Comparison of ENCODE assay signal across 1 cellular context in the genomic region with DNA sequence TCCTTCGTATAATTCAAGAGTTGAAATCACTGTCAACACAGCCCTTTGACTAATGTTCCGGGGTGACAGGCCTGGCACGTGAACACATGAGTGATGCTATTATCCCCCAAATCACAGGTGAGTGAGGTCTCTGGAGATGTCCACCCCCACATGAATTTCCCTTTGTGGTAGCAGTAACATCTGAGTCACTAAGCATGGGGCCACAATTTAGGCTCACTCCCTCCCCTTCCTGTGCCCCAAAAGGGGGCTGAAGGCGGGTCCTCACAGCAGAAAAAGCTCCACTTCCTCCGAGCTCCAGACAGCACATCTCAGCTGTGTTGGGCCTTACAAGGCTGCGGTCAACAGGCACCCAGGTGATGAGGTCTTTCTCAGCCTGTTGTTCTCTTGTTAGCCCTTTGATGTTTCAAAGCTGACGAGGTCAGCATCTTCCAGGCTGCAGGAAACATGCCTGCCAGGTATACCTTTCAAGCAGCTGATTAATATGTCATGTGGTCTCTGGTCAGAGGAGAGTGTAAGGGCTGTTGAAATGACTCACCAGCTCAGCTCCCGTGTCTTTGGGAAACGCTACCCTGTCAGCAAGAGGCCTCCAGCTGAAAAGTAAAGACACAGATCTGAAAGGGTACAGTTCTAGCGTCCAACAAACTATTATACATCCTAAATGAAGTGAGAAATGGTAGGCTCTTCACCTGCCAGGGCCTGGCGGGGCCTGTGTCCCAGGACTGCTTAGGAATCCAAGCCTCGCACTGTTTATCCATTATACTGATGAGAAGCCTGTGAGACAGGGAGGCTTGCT.
TF ChIP-seq lines count a peak whose summit lies in the region.

No MANE protein-coding gene starts in this region.

TF ChIP-seq in HepG2, 621 proteins besides CTCF, POLR2A, EP300 and RAD21 (continued from another document):
- TF ChIP-seq HNF1A (IDR thresholded peaks at IDR 0.05; ENCODE audit: low read depth), result no peak
- TF ChIP-seq HNF1A (CRISPR knock-in tag; IDR thresholded peaks at IDR 0.05; ENCODE audit: borderline replicate concordance), result no peak
- TF ChIP-seq ZNF550 (CRISPR knock-in tag; IDR thresholded peaks at IDR 0.05; ENCODE audit: borderline replicate concordance), result no peak
- peak; percentile 70; the same call in 1 of the 2 replicates for TF ChIP-seq TFAP4 (IDR thresholded peaks at IDR 0.05; ENCODE audit: borderline replicate concordance, low read depth)
- peak; percentile 82 for TF ChIP-seq FOSL2 (CRISPR knock-in tag; IDR thresholded peaks at IDR 0.05)
- TF ChIP-seq, protein P1, sequence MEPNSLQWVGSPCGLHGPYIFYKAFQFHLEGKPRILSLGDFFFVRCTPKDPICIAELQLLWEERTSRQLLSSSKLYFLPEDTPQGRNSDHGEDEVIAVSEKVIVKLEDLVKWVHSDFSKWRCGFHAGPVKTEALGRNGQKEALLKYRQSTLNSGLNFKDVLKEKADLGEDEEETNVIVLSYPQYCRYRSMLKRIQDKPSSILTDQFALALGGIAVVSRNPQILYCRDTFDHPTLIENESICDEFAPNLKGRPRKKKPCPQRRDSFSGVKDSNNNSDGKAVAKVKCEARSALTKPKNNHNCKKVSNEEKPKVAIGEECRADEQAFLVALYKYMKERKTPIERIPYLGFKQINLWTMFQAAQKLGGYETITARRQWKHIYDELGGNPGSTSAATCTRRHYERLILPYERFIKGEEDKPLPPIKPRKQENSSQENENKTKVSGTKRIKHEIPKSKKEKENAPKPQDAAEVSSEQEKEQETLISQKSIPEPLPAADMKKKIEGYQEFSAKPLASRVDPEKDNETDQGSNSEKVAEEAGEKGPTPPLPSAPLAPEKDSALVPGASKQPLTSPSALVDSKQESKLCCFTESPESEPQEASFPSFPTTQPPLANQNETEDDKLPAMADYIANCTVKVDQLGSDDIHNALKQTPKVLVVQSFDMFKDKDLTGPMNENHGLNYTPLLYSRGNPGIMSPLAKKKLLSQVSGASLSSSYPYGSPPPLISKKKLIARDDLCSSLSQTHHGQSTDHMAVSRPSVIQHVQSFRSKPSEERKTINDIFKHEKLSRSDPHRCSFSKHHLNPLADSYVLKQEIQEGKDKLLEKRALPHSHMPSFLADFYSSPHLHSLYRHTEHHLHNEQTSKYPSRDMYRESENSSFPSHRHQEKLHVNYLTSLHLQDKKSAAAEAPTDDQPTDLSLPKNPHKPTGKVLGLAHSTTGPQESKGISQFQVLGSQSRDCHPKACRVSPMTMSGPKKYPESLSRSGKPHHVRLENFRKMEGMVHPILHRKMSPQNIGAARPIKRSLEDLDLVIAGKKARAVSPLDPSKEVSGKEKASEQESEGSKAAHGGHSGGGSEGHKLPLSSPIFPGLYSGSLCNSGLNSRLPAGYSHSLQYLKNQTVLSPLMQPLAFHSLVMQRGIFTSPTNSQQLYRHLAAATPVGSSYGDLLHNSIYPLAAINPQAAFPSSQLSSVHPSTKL (CRISPR knock-in tag; IDR thresholded peaks at IDR 0.05), result peak; percentile 44; the same call in 1 of the 2 replicates
- TF ChIP-seq EZH2 (conservative IDR thresholded peaks at IDR 0.05; ENCODE audit: low read depth, low read length), result no peak
- TF ChIP-seq BHLHE40 (IDR thresholded peaks at IDR 0.05; ENCODE audit: low read length), result peak; percentile 41; the same call in 1 of the 2 replicates
- TF ChIP-seq ZFX (CRISPR knock-in tag; IDR thresholded peaks at IDR 0.05; ENCODE audit: low read depth), result peak; percentile 27; the same call in 1 of the 2 replicates
- TF ChIP-seq ZNF605 (CRISPR knock-in tag; IDR thresholded peaks at IDR 0.05), result no peak
- TF ChIP-seq ZKSCAN5 (CRISPR knock-in tag; IDR thresholded peaks at IDR 0.05), result no peak
